In genomic region chr10:87817291-87817872, GRCh38 we compare ENCODE assay signal across 8 cellular contexts. TPM values are rescaled to one million over a fixed set of nuclear protein-coding genes. Genes with fewer than 3 reads are reported as not detected.
A peak's percentile ranks its signal among the peaks of the same experiment; 100 is the strongest.
DNase-seq lines count a peak whose midpoint lies in the region; ATAC-seq, FAIRE-seq and TF ChIP-seq lines count a peak whose summit lies in the region.

No MANE protein-coding gene starts in this region.

- no peaks in the 10 kb centered on the region for H3K36me3 ChIP-seq in prostate gland

- no peaks in the 10 kb centered on the region for H3K9me3 ChIP-seq in prostate gland

- whole genome bisulfite sequencing in prostate gland = 5% methylated on average over 18 of the region's 19 CpGs

- H3K4me1 ChIP-seq in prostate gland (replicated peaks) = no peaks in the 10 kb centered on the region

- DNase-seq in fibroblast of peridontal ligament (ENCODE audit: extremely low read depth) = peak; percentile 24
- no peak for DNase-seq in prostate gland (ENCODE audit: low spot score)
- DNase-seq in GM12891 (ENCODE audit: insufficient read length, low spot score) = no peak
- DNase-seq in frontal cortex (ENCODE audit: low spot score in 2 of 2) = no peak

- FAIRE-seq in GM12891 (lab: Jason Lieb, UNC) = no peak
- FAIRE-seq in frontal cortex (lab: Jason Lieb, UNC) = no peak

- no peak for TF ChIP-seq CTCF in 22Rv1 (IDR thresholded peaks at IDR 0.05)
- TF ChIP-seq CTCF in prostate gland (IDR thresholded peaks at IDR 0.05) = no peak

- peaks cover 3% of the 10 kb centered on the region for H3K27me3 Mint-ChIP-seq in T-helper 1 cell treated with Interleukin-12 subunit alpha and Interleukin-12 subunit beta and Interleukin-4 antibody, amounts not matched to agents 30 μg/mL and 1 μg/mL, for 36 hours (ENCODE audit: low read depth)

- H3K9me3 Mint-ChIP-seq in T-helper 1 cell treated with Interleukin-12 subunit alpha and Interleukin-12 subunit beta and Interleukin-4 antibody, amounts not matched to agents 30 μg/mL and 1 μg/mL, for 36 hours = no peaks in the 10 kb centered on the region

- peak overlapping the region; percentile 57 to 77 for H3K4me3 ChIP-seq in prostate gland

- intact Hi-C loops in prostate gland (cut with DNase I) = no loop called here

- H3K4me1 Mint-ChIP-seq in T-helper 1 cell treated with Interleukin-12 subunit alpha and Interleukin-12 subunit beta and Interleukin-4 antibody, amounts not matched to agents 30 μg/mL and 1 μg/mL, for 36 hours (ENCODE audit: low read depth) = peaks cover 28% of the 10 kb centered on the region

- H3K4me3 Mint-ChIP-seq in T-helper 1 cell treated with Interleukin-12 subunit alpha and Interleukin-12 subunit beta and Interleukin-4 antibody, amounts not matched to agents 30 μg/mL and 1 μg/mL, for 36 hours = peak overlapping the region; percentile 89

- no peak for TF ChIP-seq POLR2A in GM18505 (IDR thresholded peaks at IDR 0.05; ENCODE audit: borderline replicate concordance, extremely low read depth, insufficient read depth, insufficient read length)
- no peak for TF ChIP-seq POLR2A in prostate gland (IDR thresholded peaks at IDR 0.05)
- no peak for TF ChIP-seq POLR2A in GM12891 (IDR thresholded peaks at IDR 0.05; ENCODE audit: low read depth, low read length)

- peak overlapping the region; percentile 98 for H3K27ac Mint-ChIP-seq in T-helper 1 cell treated with Interleukin-12 subunit alpha and Interleukin-12 subunit beta and Interleukin-4 antibody, amounts not matched to agents 30 μg/mL and 1 μg/mL, for 36 hours

- H3K36me3 Mint-ChIP-seq in T-helper 1 cell treated with Interleukin-12 subunit alpha and Interleukin-12 subunit beta and Interleukin-4 antibody, amounts not matched to agents 30 μg/mL and 1 μg/mL, for 36 hours (ENCODE audit: low read depth) = peaks cover 8% of the 10 kb centered on the region

- peak overlapping the region; percentile 87 for H3K27ac ChIP-seq in 22Rv1
- H3K27ac ChIP-seq in prostate gland = peak overlapping the region; percentile 84 to 89

- no peaks in the 10 kb centered on the region for H3K27me3 ChIP-seq in prostate gland (replicated peaks; ENCODE audit: insufficient read depth)

- peak; percentile 23 for ATAC-seq in GM18505 (IDR thresholded peaks at IDR 0.05; ENCODE audit: unreplicated experiment)
- peak; percentile 3 for ATAC-seq in HG03095 (IDR thresholded peaks at IDR 0.05; ENCODE audit: unreplicated experiment)

TF ChIP-seq in GM12891, 5 proteins besides CTCF, POLR2A, EP300 and RAD21:
- no peak for TF ChIP-seq PAX5 (IDR thresholded peaks at IDR 0.05; ENCODE audit: insufficient read depth, low read length, severe bottlenecking)
- TF ChIP-seq SPI1 (IDR thresholded peaks at IDR 0.05; ENCODE audit: low read depth, low read length) = no peak
- no peak for TF ChIP-seq POU2F2 (IDR thresholded peaks at IDR 0.05; ENCODE audit: low read depth, low read length)
- TF ChIP-seq POLR2AphosphoS5 (IDR thresholded peaks at IDR 0.05; ENCODE audit: low read depth, low read length) = no peak
- TF ChIP-seq TAF1 (IDR thresholded peaks at IDR 0.05; ENCODE audit: low read depth, low read length) = no peak

RNA-seq across cellular contexts. Expression of gene ATAD1, which starts 0.6 kb away (rescaled TPM):
- total RNA-seq in prostate gland (10 to 100 TPM; 50.2 to 59.6 TPM), frontal cortex (85.6 TPM)
- polyA plus RNA-seq in GM12891 (2012; ENCODE audit: low read depth, missing spikeins) = 20.3 TPM

RNA-seq across cellular contexts. Expression of gene KLLN, which starts 46.0 kb away (rescaled TPM):
- 1 to 10 TPM in 1 of 2 donors, under 1 TPM in 1; 0.55 to 1.1 TPM for total RNA-seq in prostate gland
- 1.0 TPM for polyA plus RNA-seq in GM12891 (2012; ENCODE audit: low read depth, missing spikeins)
- 0.82 TPM for total RNA-seq in frontal cortex

RNA-seq across cellular contexts. Expression of gene PTEN, which starts 46.0 kb away (rescaled TPM):
- 10 to 100 TPM; 85.8 to 90.2 TPM for total RNA-seq in prostate gland
- 70.9 TPM for polyA plus RNA-seq in GM12891 (2012; ENCODE audit: low read depth, missing spikeins)
- 212 TPM for total RNA-seq in frontal cortex
